ENCODE assay signal across 9 cellular contexts in the genomic region with DNA sequence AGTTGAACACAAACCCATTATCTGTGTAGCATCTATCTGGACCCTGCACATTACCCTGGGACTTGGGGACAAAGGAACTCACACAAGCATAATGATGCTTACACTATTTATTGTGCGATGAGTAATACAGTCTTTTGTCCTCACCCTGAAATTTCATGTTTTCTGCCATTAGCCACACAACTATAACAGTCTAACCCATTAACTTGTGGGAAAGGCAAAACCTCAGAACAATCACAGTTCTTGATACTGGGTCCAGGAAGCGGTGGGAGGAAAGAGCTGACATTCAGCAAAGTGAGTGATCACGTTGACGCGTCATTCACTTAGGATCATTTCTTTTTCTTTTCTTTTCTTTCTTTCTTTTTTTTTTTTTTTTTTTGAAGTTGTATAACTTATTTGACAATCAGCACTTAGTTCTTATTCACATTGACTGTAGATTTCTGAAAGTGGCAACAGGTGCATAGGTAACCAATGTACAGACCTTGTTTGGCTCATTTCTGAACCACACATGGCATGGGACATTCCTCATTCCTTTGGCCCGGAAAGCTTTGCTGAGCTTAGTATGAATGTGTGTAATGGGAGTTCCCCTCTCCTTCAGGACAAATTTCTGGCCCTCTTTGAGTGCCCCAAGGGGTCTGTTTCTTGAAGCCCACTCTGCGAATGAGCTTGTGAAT.
DNase-seq lines count a peak whose midpoint lies in the region; ATAC-seq and TF ChIP-seq lines count a peak whose summit lies in the region.
"Had no signal": no experiment of that assay in that cellular context is flagged by ENCODE, and none has a peak within 500 bp of the region (broad histone marks: within the 10 kb centered on the region; RNA-seq: fewer than 3 reads in every experiment).

No MANE protein-coding gene starts in this region.

- peak; percentile 84 for DNase-seq in COLO829 (ENCODE audit: low spot score)
- DNase-seq in activated T-helper 2 cell treated with anti-CD3 and anti-CD28 coated beads, Interferon-gamma antibody, Interleukin-2, Interleukin-4, amounts not matched to agents 10 μg/mL and 5 μg/mL and 100 μg/mL, durations not matched to agents 14 hours and 24 hours and 36 hours (ENCODE audit: low spot score), result no peak
- no peak for DNase-seq in mesenchymal stem cell
- DNase-seq in NK-92 (lab: John Stamatoyannopoulos, UW; ENCODE audit: unreplicated experiment), result no peak
- no peak for DNase-seq in anterior cingulate cortex (lab: John Stamatoyannopoulos, UW)
- DNase-seq in stomach, result no peak
- DNase-seq: MG63 had no signal

- TF ChIP-seq EP300 in stomach (IDR thresholded peaks at IDR 0.05), result no peak

- no peak overlapping the region for H3K14ac ChIP-seq in mesenchymal stem cell (ENCODE audit: low read length in 2 of 2)

- 100% methylated on average over 4 of the region's 7 CpGs for WGBS in mesenchymal stem cell
- 78 to 83% (median 79%) methylated on average over 7 of the region's 7 CpGs for WGBS in stomach, 5 donors

- no peak overlapping the region for H3K27ac ChIP-seq in mesenchymal stem cell (ENCODE audit: low read length, poor library complexity, severe bottlenecking)
- no peak overlapping the region for H3K27ac ChIP-seq in stomach

- H4K8ac ChIP-seq in mesenchymal stem cell (ENCODE audit: low read length), result no peak overlapping the region

- H3K4me1 ChIP-seq in mesenchymal stem cell (ENCODE audit: control insufficient read depth, insufficient read depth, low read depth, low read length) (peaks cover 1% of the 10 kb centered on the region), stomach (no peaks in the 10 kb centered on the region)

- H3K27me3 ChIP-seq in mesenchymal stem cell (ENCODE audit: control insufficient read depth in 1 of 2, insufficient read depth in 1 of 2, low read length in 2 of 2) (no peaks in the 10 kb centered on the region), stomach (no peaks in the 10 kb centered on the region)
- H3K27me3 ChIP-seq: MG63 had no signal

- H3K79me1 ChIP-seq in mesenchymal stem cell (replicated peaks; ENCODE audit: low read length, poor library complexity, severe bottlenecking), result no peaks in the 10 kb centered on the region

- TF ChIP-seq POLR2A in stomach (IDR thresholded peaks at IDR 0.05), result no peak

- H2AK5ac ChIP-seq in mesenchymal stem cell (ENCODE audit: low read length, severe bottlenecking), result no peak overlapping the region

- H3K27me3 Mint-ChIP-seq in activated T-helper 2 cell treated with anti-CD3 and anti-CD28 coated beads, Interferon-gamma antibody, Interleukin-2, Interleukin-4, amounts not matched to agents 10 μg/mL and 5 μg/mL and 100 μg/mL, durations not matched to agents 14 hours and 24 hours and 36 hours (ENCODE audit: low read depth), result peaks cover 9% of the 10 kb centered on the region

- H2BK12ac ChIP-seq in mesenchymal stem cell (ENCODE audit: low read length in 2 of 2), result no peak overlapping the region

- TF ChIP-seq CTCF in stomach (IDR thresholded peaks at IDR 0.05), result no peak

- H3K9ac ChIP-seq in mesenchymal stem cell (ENCODE audit: low read length), result no peak overlapping the region

- ATAC-seq in GM19328 (IDR thresholded peaks at IDR 0.05; ENCODE audit: unreplicated experiment) (peak; percentile 34), HG03064 (IDR thresholded peaks at IDR 0.05; ENCODE audit: low read depth, unreplicated experiment) (peak; percentile 55)

- no peak overlapping the region for H3K4me3 ChIP-seq in mesenchymal stem cell (ENCODE audit: insufficient read depth in 1 of 2, low read depth in 1 of 2, low read length in 2 of 2)
- no peak overlapping the region for H3K4me3 ChIP-seq in stomach
- H3K4me3 ChIP-seq: MG63 had no signal

- no peak overlapping the region for H2BK5ac ChIP-seq in mesenchymal stem cell (ENCODE audit: low read depth, low read length, poor library complexity, severe bottlenecking)

- H3K23ac ChIP-seq in mesenchymal stem cell (ENCODE audit: low read length in 2 of 2), result no peak overlapping the region

- peak overlapping the region; percentile 71 for H3K27ac Mint-ChIP-seq in activated T-helper 2 cell treated with anti-CD3 and anti-CD28 coated beads, Interferon-gamma antibody, Interleukin-2, Interleukin-4, amounts not matched to agents 10 μg/mL and 5 μg/mL and 100 μg/mL, durations not matched to agents 14 hours and 24 hours and 36 hours

- no peak overlapping the region for H3K4ac ChIP-seq in mesenchymal stem cell (ENCODE audit: low read depth in 1 of 2, low read length in 2 of 2)

- no peak overlapping the region for H4K91ac ChIP-seq in mesenchymal stem cell (ENCODE audit: low read length)

- no peak overlapping the region for H2BK15ac ChIP-seq in mesenchymal stem cell (ENCODE audit: low read depth, poor library complexity, severe bottlenecking)

- H3K4me2 ChIP-seq in mesenchymal stem cell (ENCODE audit: low read length, poor library complexity, severe bottlenecking), result no peak overlapping the region

- no peak overlapping the region for H2BK120ac ChIP-seq in mesenchymal stem cell (ENCODE audit: low read depth, low read length)

- peak overlapping the region; percentile 7 for H3K4me3 Mint-ChIP-seq in activated T-helper 2 cell treated with anti-CD3 and anti-CD28 coated beads, Interferon-gamma antibody, Interleukin-2, Interleukin-4, amounts not matched to agents 10 μg/mL and 5 μg/mL and 100 μg/mL, durations not matched to agents 14 hours and 24 hours and 36 hours (ENCODE audit: low read depth)

- no peaks in the 10 kb centered on the region for H3K9me3 ChIP-seq in mesenchymal stem cell (ENCODE audit: control insufficient read depth, low read length)
- H3K9me3 ChIP-seq in stomach, result no peaks in the 10 kb centered on the region
- H3K9me3 ChIP-seq: MG63 had no signal

- peaks cover 32% of the 10 kb centered on the region for H3K4me1 Mint-ChIP-seq in activated T-helper 2 cell treated with anti-CD3 and anti-CD28 coated beads, Interferon-gamma antibody, Interleukin-2, Interleukin-4, amounts not matched to agents 10 μg/mL and 5 μg/mL and 100 μg/mL, durations not matched to agents 14 hours and 24 hours and 36 hours (ENCODE audit: low read depth)

- H3K9me3 Mint-ChIP-seq in activated T-helper 2 cell treated with anti-CD3 and anti-CD28 coated beads, Interferon-gamma antibody, Interleukin-2, Interleukin-4, amounts not matched to agents 10 μg/mL and 5 μg/mL and 100 μg/mL, durations not matched to agents 14 hours and 24 hours and 36 hours, result no peaks in the 10 kb centered on the region

- intact Hi-C loops in activated T-helper 2 cell treated with anti-CD3 and anti-CD28 coated beads, Interferon-gamma antibody, Interleukin-2, Interleukin-4, amounts not matched to agents 10 μg/mL and 5 μg/mL and 100 μg/mL, durations not matched to agents 14 hours and 24 hours and 36 hours (cut with micrococcal nuclease), result loop anchor here (5.0 to 10.0 kb wide), 8 partner anchors 72 to 812 kb away; partner anchors contain the start of genes SCAF8 and TFB1M
- intact Hi-C loops in stomach (cut with DNase I; ENCODE audit: low total_unique reads), result no loop called here

- no peak overlapping the region for H2AFZ ChIP-seq in mesenchymal stem cell (ENCODE audit: low read depth, low read length)

- H3K36me3 Mint-ChIP-seq in activated T-helper 2 cell treated with anti-CD3 and anti-CD28 coated beads, Interferon-gamma antibody, Interleukin-2, Interleukin-4, amounts not matched to agents 10 μg/mL and 5 μg/mL and 100 μg/mL, durations not matched to agents 14 hours and 24 hours and 36 hours (ENCODE audit: low read depth), result no peaks in the 10 kb centered on the region

- no peak overlapping the region for H3K18ac ChIP-seq in mesenchymal stem cell (ENCODE audit: low read depth in 1 of 2, low read length in 2 of 2)

- H3K36me3 ChIP-seq in mesenchymal stem cell (ENCODE audit: control insufficient read depth in 1 of 2, insufficient read depth in 2 of 2, low read depth in 1 of 2, low read length in 2 of 2) (no peaks in the 10 kb centered on the region), stomach (no peaks in the 10 kb centered on the region)
- H3K36me3 ChIP-seq: MG63 had no signal
